In genomic region chr5:72436796-72437471, GRCh38 we compare ENCODE assay signal across 23 cellular contexts.
DNase-seq lines count a peak whose midpoint lies in the region; ATAC-seq and TF ChIP-seq lines count a peak whose summit lies in the region.
"Had no signal": no experiment of that assay in that cellular context is flagged by ENCODE, and none has a peak within 500 bp of the region (broad histone marks: within the 10 kb centered on the region; RNA-seq: fewer than 3 reads in every experiment).

No MANE protein-coding gene starts in this region.

- TF ChIP-seq RAD21 in SK-N-SH (IDR thresholded peaks at IDR 0.05; ENCODE audit: low read length): no peak

- no peak for DNase-seq in SK-N-SH
- peak; percentile 21 for DNase-seq in OCI-M1 (lab: John Stamatoyannopoulos, UW)
- DNase-seq in choroid plexus epithelial cell (ENCODE audit: low read depth): peak; percentile 54
- DNase-seq in thoracic aorta (ENCODE audit: low spot score): no peak
- no peak for DNase-seq in GM10266 (ENCODE audit: extremely low spot score)
- DNase-seq in NCI-H526 (lab: John Stamatoyannopoulos, UW): no peak
- no peak for DNase-seq in GOT3 (lab: John Stamatoyannopoulos, UW)
- DNase-seq: 8988T; activated CD4-positive, alpha-beta T cell treated with anti-CD3 and anti-CD28 coated beads for 48 hours; activated CD8-positive, alpha-beta memory T cell treated with anti-CD3 and anti-CD28 coated beads, Interleukin-2, amount 10 ng/mL, durations not matched to agents 7 days and 5 days; COR-L47; cortex of kidney; DMS79 treated with DMSO at 0.1 percent for 48 hours; heart right ventricle; naive thymus-derived CD8-positive, alpha-beta T cell; NCI-H187; NCI-H748 treated with DMSO at 0.1 percent for 48 hours; stimulated activated CD4-positive, alpha-beta T cell treated with anti-CD3 and anti-CD28 coated beads, Interleukin-12 subunit alpha, Interleukin-12 subunit beta, amount 100 ng/mL, for 4 hours; stimulated activated naive CD8-positive, alpha-beta T cell treated with anti-CD3 and anti-CD28 coated beads, Interleukin-15, amount 100 ng/mL, for 72 hours; T-helper 1 cell had no signal

- POLR2A ChIA-PET in SK-N-SH (lab: Yijun Ruan, JAX): no interaction called here

- H3K4me2 ChIP-seq in SK-N-SH: no peak overlapping the region

- no peak for TF ChIP-seq EP300 in SK-N-SH (IDR thresholded peaks at IDR 0.05; ENCODE audit: borderline replicate concordance in 1 of 2, low read depth in 1 of 2, low read length in 1 of 2)

- H3K4me1 ChIP-seq in SK-N-SH (ENCODE audit: control insufficient read depth in 1 of 2, insufficient read depth in 2 of 2, low read depth in 1 of 2, low read length in 1 of 2) (peaks cover 5 to 7% of the 10 kb centered on the region in 2 experiments), thoracic aorta (ENCODE audit: control insufficient read depth in 1 of 2, low read depth in 2 of 2) (peaks cover 49 to 85% of the 10 kb centered on the region in 2 donors)

- H3K27me3 ChIP-seq in SK-N-SH (ENCODE audit: insufficient read depth): no peaks in the 10 kb centered on the region
- no peaks in the 10 kb centered on the region for H3K27me3 ChIP-seq in thoracic aorta (replicated peaks; ENCODE audit: insufficient read depth)
- H3K27me3 ChIP-seq: heart right ventricle had no signal

- no peak overlapping the region for H2AFZ ChIP-seq in SK-N-SH (ENCODE audit: low read depth)

- no peak overlapping the region for H3K27ac ChIP-seq in SK-N-SH (ENCODE audit: low read depth in 2 of 2, low read length in 1 of 2)
- peak overlapping the region; percentile 91 to 93 for H3K27ac ChIP-seq in thoracic aorta
- H3K27ac ChIP-seq: heart right ventricle had no signal

- no peaks in the 10 kb centered on the region for H3K9me2 ChIP-seq in SK-N-SH

- H3K9me3 ChIP-seq in SK-N-SH (no peaks in the 10 kb centered on the region), thoracic aorta (no peaks in the 10 kb centered on the region)
- H3K9me3 ChIP-seq: heart right ventricle had no signal

- no peaks in the 10 kb centered on the region for H4K20me1 ChIP-seq in SK-N-SH (ENCODE audit: insufficient read depth)

- 90% methylated on average over 3 of the region's 3 CpGs for WGBS in SK-N-SH (ENCODE audit: low lambda C conversion rate)

- no peak for TF ChIP-seq CTCF in SK-N-SH (IDR thresholded peaks at IDR 0.05)
- TF ChIP-seq CTCF in choroid plexus epithelial cell (conservative IDR thresholded peaks at IDR 0.05; ENCODE audit: low read depth, low read length): peak; percentile 3
- TF ChIP-seq CTCF in thoracic aorta (IDR thresholded peaks at IDR 0.05): no peak
- no peak for TF ChIP-seq CTCF in GM10266 (IDR thresholded peaks at IDR 0.05; ENCODE audit: control insufficient read depth, insufficient read depth, low read depth, missing control alignments)

- CTCF ChIA-PET in SK-N-SH (lab: Yijun Ruan, JAX): no interaction called here

- peaks cover 8% of the 10 kb centered on the region for H3F3A ChIP-seq in SK-N-SH (replicated peaks; ENCODE audit: insufficient read depth)

- H3K9ac ChIP-seq in SK-N-SH: no peak overlapping the region

- no peak overlapping the region for H3K4me3 ChIP-seq in SK-N-SH (ENCODE audit: low read depth in 2 of 2, low read length in 1 of 2)
- no peak overlapping the region for H3K4me3 ChIP-seq in choroid plexus epithelial cell (ENCODE audit: low read depth, low read length)
- no peak overlapping the region for H3K4me3 ChIP-seq in thoracic aorta
- H3K4me3 ChIP-seq: heart right ventricle had no signal

- no peaks in the 10 kb centered on the region for H3K79me2 ChIP-seq in SK-N-SH (ENCODE audit: insufficient read depth)

- ATAC-seq in SK-N-SH treated with all-trans-retinoic acid at 6 μM for 48 hours: peak; percentile 79
- no peak for ATAC-seq in thoracic aorta (ENCODE audit: insufficient number of reproducible peaks, low FRiP score, low read depth)
- ATAC-seq: activated CD8-positive, alpha-beta memory T cell treated with anti-CD3 and anti-CD28 coated beads, Interleukin-2, amount 10 ng/mL, durations not matched to agents 7 days and 5 days; activated naive CD4-positive, alpha-beta T cell treated with anti-CD3 and anti-CD28 coated beads, Interleukin-2, amount 50 U/mL, for 72 hours; heart right ventricle; left lobe of liver; naive thymus-derived CD8-positive, alpha-beta T cell; stimulated activated naive CD8-positive, alpha-beta T cell treated with anti-CD3 and anti-CD28 coated beads, Interleukin-15, amount 100 ng/mL, for 72 hours had no signal

- H3K36me3 ChIP-seq in SK-N-SH (replicated peaks in 1 of 2; ENCODE audit: control insufficient read depth in 1 of 2, insufficient read depth in 2 of 2, low read length in 1 of 2): no peaks in the 10 kb centered on the region
- no peaks in the 10 kb centered on the region for H3K36me3 ChIP-seq in thoracic aorta

TF ChIP-seq in SK-N-SH treated with all-trans-retinoic acid at 6 μM for 48 hours, 23 proteins besides CTCF, POLR2A, EP300 and RAD21:
- no peak for TF ChIP-seq ISL1 (CRISPR knock-in tag; IDR thresholded peaks at IDR 0.05)
- TF ChIP-seq OSR1 (CRISPR knock-in tag; IDR thresholded peaks at IDR 0.05): no peak
- TF ChIP-seq TOX (CRISPR knock-in tag; IDR thresholded peaks at IDR 0.05; ENCODE audit: borderline replicate concordance): no peak
- TF ChIP-seq ZNF8 (CRISPR knock-in tag; IDR thresholded peaks at IDR 0.05): no peak
- no peak for TF ChIP-seq PPARA (CRISPR knock-in tag; IDR thresholded peaks at IDR 0.05; ENCODE audit: borderline replicate concordance)
- no peak for TF ChIP-seq ARNTL (CRISPR knock-in tag; IDR thresholded peaks at IDR 0.05; ENCODE audit: borderline replicate concordance, low read depth)
- TF ChIP-seq TSHZ2 (CRISPR knock-in tag; IDR thresholded peaks at IDR 0.05): no peak
- no peak for TF ChIP-seq ESRRG (CRISPR knock-in tag; IDR thresholded peaks at IDR 0.05)
- TF ChIP-seq TCF4 (CRISPR knock-in tag; IDR thresholded peaks at IDR 0.05; ENCODE audit: borderline replicate concordance): no peak
- no peak for TF ChIP-seq RARB (CRISPR knock-in tag; IDR thresholded peaks at IDR 0.05)

TF ChIP-seq in SK-N-SH, 30 proteins besides CTCF, POLR2A, EP300 and RAD21 (continues in another document):
- TF ChIP-seq SMC3 (IDR thresholded peaks at IDR 0.05; ENCODE audit: low read depth, low read length) (no peak), USF2 (IDR thresholded peaks at IDR 0.05; ENCODE audit: borderline replicate concordance, low read depth, low read length) (no peak), RFX5 (IDR thresholded peaks at IDR 0.05; ENCODE audit: low read length) (no peak), RCOR1 (IDR thresholded peaks at IDR 0.05; ENCODE audit: low read length) (no peak), GABPA (IDR thresholded peaks at IDR 0.05; ENCODE audit: low read depth) (no peak), CHD2 (IDR thresholded peaks at IDR 0.05; ENCODE audit: low read length, partially characterized antibody) (no peak), TAF1 (IDR thresholded peaks at IDR 0.05; ENCODE audit: borderline replicate concordance, low read depth, low read length) (no peak), YY1 (IDR thresholded peaks at IDR 0.05; ENCODE audit: low read depth) (no peak), JUND (IDR thresholded peaks at IDR 0.05) (no peak), FOXM1 (IDR thresholded peaks at IDR 0.05; ENCODE audit: low read depth) (no peak), IRF3 (IDR thresholded peaks at IDR 0.05; ENCODE audit: low read depth, low read length) (no peak), REST (IDR thresholded peaks at IDR 0.05; ENCODE audit: low read depth, low read length) (no peak), GATA2 (CRISPR knock-in tag; IDR thresholded peaks at IDR 0.05) (no peak), NRF1 (IDR thresholded peaks at IDR 0.05; ENCODE audit: low read depth, low read length) (no peak)

Comparison
In these comparisons a context has a peak if more than half of its experiments do, and no peak if none do; other contexts are left out.
1. DNase-seq: peak in OCI-M1 (single experiment) and choroid plexus epithelial cell (single experiment); none in SK-N-SH (single experiment), thoracic aorta (single experiment), GM10266 (single experiment), NCI-H526 (0 of 2) and GOT3 (single experiment).
2. H3K27ac ChIP-seq: peak in thoracic aorta (2 of 2); none in SK-N-SH (0 of 2).